Comparison of ENCODE assay signal across 19 cellular contexts in genomic region chr2:137847443-137847842, GRCh38.
DNase-seq lines count a peak whose midpoint lies in the region; ATAC-seq and TF ChIP-seq lines count a peak whose summit lies in the region.
"Had no signal": no experiment of that assay in that cellular context is flagged by ENCODE, and none has a peak within 500 bp of the region (broad histone marks: within the 10 kb centered on the region; RNA-seq: fewer than 3 reads in every experiment).

No MANE protein-coding gene starts in this region.

- CTCF ChIA-PET in RWPE1 (lab: Yijun Ruan, JAX) = no interaction called here

- H3K4me3 ChIP-seq in esophagus squamous epithelium = no peak overlapping the region
- no peak overlapping the region for H3K4me3 ChIP-seq in upper lobe of right lung
- H3K4me3 ChIP-seq: SJCRH30 had no signal

- H3K9me3 ChIP-seq in esophagus squamous epithelium (peaks cover 0 to 6% (median 3%) of the 10 kb centered on the region in 3 donors), upper lobe of right lung (peaks cover 4% of the 10 kb centered on the region)

- TF ChIP-seq POLR2A in esophagus squamous epithelium (IDR thresholded peaks at IDR 0.05) = no peak

- H3K27me3 ChIP-seq in esophagus squamous epithelium = no peaks in the 10 kb centered on the region
- no peaks in the 10 kb centered on the region for H3K27me3 ChIP-seq in upper lobe of right lung
- H3K27me3 ChIP-seq: SJCRH30 had no signal

- TF ChIP-seq CTCF in RWPE1 (conservative IDR thresholded peaks at IDR 0.05; ENCODE audit: low read depth) = no peak
- TF ChIP-seq CTCF in esophagus squamous epithelium (IDR thresholded peaks at IDR 0.05) = no peak
- no peak for TF ChIP-seq CTCF in upper lobe of right lung (IDR thresholded peaks at IDR 0.05)

- ATAC-seq in upper lobe of right lung = peak; percentile 38
- no peak for ATAC-seq in left colon
- no peak for ATAC-seq in GM19328 (IDR thresholded peaks at IDR 0.05; ENCODE audit: unreplicated experiment)

- DNase-seq in DMS53 (lab: John Stamatoyannopoulos, UW) (peak; percentile 2), DMS53 treated with DMSO at 0.1 percent for 48 hours (lab: John Stamatoyannopoulos, UW; ENCODE audit: unreplicated experiment) (no peak), RWPE1 (ENCODE audit: low spot score) (peak; percentile 49), esophagus squamous epithelium (lab: John Stamatoyannopoulos, UW) (no peak), upper lobe of right lung (no peak), DMS114 treated with DMSO at 0.1 percent for 48 hours (lab: John Stamatoyannopoulos, UW; ENCODE audit: unreplicated experiment) (no peak), left colon (no peak)
- DNase-seq: DMS 273 treated with DMSO at 0.1 percent for 48 hours; GF-D8; H7; NCI-H1105 treated with DMSO at 0.1 percent for 48 hours; NCI-H1694; NCI-H2081 treated with DMSO at 0.1 percent for 48 hours; NCI-H748 treated with DMSO at 0.1 percent for 48 hours; NK-92 treated with Interleukin-12 subunit alpha and Interleukin-12 subunit beta, amount 100 ng/mL, for 24 hours; RPMI8226; SJCRH30 had no signal

- H3K4me1 ChIP-seq in esophagus squamous epithelium (peaks cover 0 to 13% (median 0%) of the 10 kb centered on the region in 3 donors), upper lobe of right lung (no peaks in the 10 kb centered on the region)
- H3K4me1 ChIP-seq: SJCRH30 had no signal

- POLR2A ChIA-PET in RWPE1 (lab: Yijun Ruan, JAX; ENCODE audit: low non-redundant PET) = no interaction called here

- intact Hi-C loops in esophagus squamous epithelium (cut with DNase I) = no loop called here
- intact Hi-C loops in upper lobe of right lung (cut with DNase I) = no loop called here
- intact Hi-C loops in left colon (cut with DNase I, micrococcal nuclease) = loop anchor here in 1 of 2 donors (10.0 kb wide), 1 partner anchor 1423 kb away; no protein-coding TSS in a partner anchor

- no peaks in the 10 kb centered on the region for H3K36me3 ChIP-seq in esophagus squamous epithelium
- no peaks in the 10 kb centered on the region for H3K36me3 ChIP-seq in upper lobe of right lung
- H3K36me3 ChIP-seq: SJCRH30 had no signal

- H3K27ac ChIP-seq in RWPE1 (no peak overlapping the region), esophagus squamous epithelium (peak overlapping the region in 3 of 4 donors; percentile 28 to 50 (median 39)), upper lobe of right lung (no peak overlapping the region)
- H3K27ac ChIP-seq: 22Rv1, SJCRH30 had no signal

Comparison
In these comparisons a context has a peak if more than half of its experiments do, and no peak if none do; other contexts are left out.
1. DNase-seq: peak in DMS53 (single experiment) and RWPE1 (single experiment); none in DMS53 treated with DMSO at 0.1 percent for 48 hours (single experiment), esophagus squamous epithelium (single experiment), upper lobe of right lung (single experiment), DMS114 treated with DMSO at 0.1 percent for 48 hours (single experiment) and left colon (0 of 2).
2. H3K27ac ChIP-seq: peak in esophagus squamous epithelium (3 of 4); none in RWPE1 (single experiment) and upper lobe of right lung (single experiment).